In genomic region chr18:74495581-74496507, GRCh38 we compare ENCODE assay signal across 8 cellular contexts. TPM values are rescaled to one million over a fixed set of nuclear protein-coding genes. Genes with fewer than 3 reads are reported as not detected.
A peak's percentile ranks its signal among the peaks of the same experiment; 100 is the strongest.
DNase-seq lines count a peak whose midpoint lies in the region; ATAC-seq, FAIRE-seq and TF ChIP-seq lines count a peak whose summit lies in the region.

Gene CNDP2, plus strand, starts transcription at chr18:74496363. Its CDS starts 3,611 bp downstream, at chr18:74499974.

- DNase-seq in GM12892 (ENCODE audit: insufficient read length) (peak; percentile 88), NCI-H146 (lab: John Stamatoyannopoulos, UW) (peak; percentile 100), T-helper 1 cell (peak; percentile 96 to 99 (median 98)), adrenal gland (peak; percentile 99 to 100 (median 100)), cardiac septum (ENCODE audit: low spot score) (peak; percentile 100), pons (ENCODE audit: low spot score) (peak; percentile 99), type B pancreatic cell (ENCODE audit: extremely low spot score, unreplicated experiment) (peak; percentile 100)

- peak within 1 kb of the TSS; percentile 56 to 93 (median 82) for H3K4me3 ChIP-seq in adrenal gland

- H3K27ac ChIP-seq in adrenal gland: peak within 1 kb of the TSS; percentile 49 to 95 (median 86)

- ATAC-seq in HG02852 (IDR thresholded peaks at IDR 0.05; ENCODE audit: unreplicated experiment): peak; percentile 76

- peaks cover 29% of the 10 kb centered on the region for H3K4me1 Mint-ChIP-seq in type B pancreatic cell (ENCODE audit: unreplicated experiment)

- H3K27me3 ChIP-seq in adrenal gland: no peaks in the 10 kb centered on the region

- no peaks in the 10 kb centered on the region for H3K9me3 Mint-ChIP-seq in type B pancreatic cell

- intact Hi-C loops in adrenal gland (cut with DNase I) (loop anchor here in 1 of 2 donors (10.0 kb wide), 1 partner anchor 99 kb away; the partner anchor contains the start of gene ZNF407), cardiac septum (cut with DNase I) (loop anchor here (2.0 kb wide), 3 partner anchors 37 to 347 kb away; partner anchors contain the start of genes TIMM21 and ZNF407)

- TF ChIP-seq POLR2A in GM12892 (IDR thresholded peaks at IDR 0.05; ENCODE audit: low read depth, low read length) (peak; percentile 74; the same call in 1 of the 2 replicates), adrenal gland (IDR thresholded peaks at IDR 0.05) (peak; percentile 60 to 73)

- H3K4me1 ChIP-seq in adrenal gland (replicated peaks in 1 of 2): peaks cover 7 to 9% of the 10 kb centered on the region in 2 donors

- H3K27ac Mint-ChIP-seq in type B pancreatic cell: peak within 1 kb of the TSS; percentile 97

- H3K4me3 Mint-ChIP-seq in type B pancreatic cell: peak within 1 kb of the TSS; percentile 97

- H3K27me3 Mint-ChIP-seq in type B pancreatic cell: no peaks in the 10 kb centered on the region

- FAIRE-seq in GM12892 (lab: Jason Lieb, UNC): peak; percentile 100

- no peaks in the 10 kb centered on the region for H3K9me3 ChIP-seq in adrenal gland (replicated peaks in 1 of 3)

- TF ChIP-seq CTCF in adrenal gland (IDR thresholded peaks at IDR 0.05) (no peak), type B pancreatic cell (conservative IDR thresholded peaks at IDR 0.05) (no peak)

- H3K36me3 Mint-ChIP-seq in type B pancreatic cell: peaks cover 19% of the 10 kb centered on the region

- 0 to 2% (median 0%) methylated on average over 22 to 71 of the region's 71 CpGs for WGBS in adrenal gland, 4 donors

- no peaks in the 10 kb centered on the region for H3K36me3 ChIP-seq in adrenal gland (replicated peaks in 1 of 2)

RNA-seq across cellular contexts. Expression of gene CNDP2, which starts in this region (rescaled TPM):
- polyA plus RNA-seq in GM12892 (2012; ENCODE audit: missing spikeins): 98.3 TPM
- total RNA-seq in adrenal gland (100 to 1,000 TPM in 5 of 8 donors, 10 to 100 TPM in 3; 64.8 to 159 (median 105) TPM), cardiac septum (65.7 TPM), type B pancreatic cell (ENCODE audit: low replicate concordance) (197 and 248 TPM in 2 replicates)
- 100 to 1,000 TPM in 1 of 3 donors, 10 to 100 TPM in 2; 49.7 to 105 (median 52.4) TPM for polyA plus RNA-seq in adrenal gland

Comparison
In these comparisons a context has a peak if more than half of its experiments do, and no peak if none do; other contexts are left out.
1. Peak in every context shown above with its lines: DNase-seq, ATAC-seq, H3K4me3 ChIP-seq and H3K27ac ChIP-seq.